1 cellular context compared by ENCODE assay signal in genomic region chr16:51638338-51639135, GRCh38.
TF ChIP-seq lines count a peak whose summit lies in the region.

No MANE protein-coding gene starts in this region.

TF ChIP-seq in SK-N-SH treated with all-trans-retinoic acid at 6 μM for 48 hours, 23 proteins besides CTCF, POLR2A, EP300 and RAD21 (continued from another document):
- TF ChIP-seq PPARA (CRISPR knock-in tag; IDR thresholded peaks at IDR 0.05; ENCODE audit: borderline replicate concordance) (no peak), GLIS3 (CRISPR knock-in tag; IDR thresholded peaks at IDR 0.05) (no peak), RARB (CRISPR knock-in tag; IDR thresholded peaks at IDR 0.05) (no peak), CSRNP3 (CRISPR knock-in tag; IDR thresholded peaks at IDR 0.05) (no peak), OSR1 (CRISPR knock-in tag; IDR thresholded peaks at IDR 0.05) (no peak), ESRRG (CRISPR knock-in tag; IDR thresholded peaks at IDR 0.05) (no peak), TCF4 (CRISPR knock-in tag; IDR thresholded peaks at IDR 0.05; ENCODE audit: borderline replicate concordance) (no peak), ZNF565 (CRISPR knock-in tag; conservative IDR thresholded peaks at IDR 0.05; ENCODE audit: low read depth) (no peak)
